8 cellular contexts compared by ENCODE assay signal in genomic region chr10:119595134-119595714, GRCh38. TPM values are rescaled to one million over a fixed set of nuclear protein-coding genes. Genes with fewer than 3 reads are reported as not detected.
DNase-seq lines count a peak whose midpoint lies in the region; ATAC-seq and TF ChIP-seq lines count a peak whose summit lies in the region.

No MANE protein-coding gene starts in this region.

- H3K9me3 Mint-ChIP-seq in activated naive CD4-positive, alpha-beta T cell treated with anti-CD3 and anti-CD28 coated beads, Interleukin-2, amount 50 U/mL, for 24 hours, result no peaks in the 10 kb centered on the region
- H3K9me3 Mint-ChIP-seq in activated naive CD8-positive, alpha-beta T cell (ENCODE audit: low read depth), result no peaks in the 10 kb centered on the region

- ATAC-seq in thoracic aorta (ENCODE audit: insufficient number of reproducible peaks, low FRiP score, low read depth) (no peak), GM21786 (IDR thresholded peaks at IDR 0.05; ENCODE audit: unreplicated experiment) (no peak)

- H3K4me1 Mint-ChIP-seq in activated naive CD4-positive, alpha-beta T cell treated with anti-CD3 and anti-CD28 coated beads, Interleukin-2, amount 50 U/mL, for 24 hours, result peaks cover 54% of the 10 kb centered on the region
- H3K4me1 Mint-ChIP-seq in activated naive CD8-positive, alpha-beta T cell (ENCODE audit: low read depth), result peaks cover 56% of the 10 kb centered on the region

- peak overlapping the region in 1 of 2 donors; percentile 98 for H3K27ac ChIP-seq in thoracic aorta

- TF ChIP-seq CTCF in thoracic aorta (IDR thresholded peaks at IDR 0.05), result no peak

- peak overlapping the region; percentile 93 for H3K4me3 Mint-ChIP-seq in activated naive CD4-positive, alpha-beta T cell treated with anti-CD3 and anti-CD28 coated beads, Interleukin-2, amount 50 U/mL, for 24 hours
- peak overlapping the region; percentile 99 for H3K4me3 Mint-ChIP-seq in activated naive CD8-positive, alpha-beta T cell

- no peak for DNase-seq in activated naive CD4-positive, alpha-beta T cell (lab: John Stamatoyannopoulos, UW)
- peak; percentile 67 for DNase-seq in iris pigment epithelial cell (ENCODE audit: low read depth)
- no peak for DNase-seq in thoracic aorta (ENCODE audit: low spot score)
- DNase-seq in activated CD8-positive, alpha-beta memory T cell treated with anti-CD3 and anti-CD28 coated beads for 24 hours, result no peak
- DNase-seq in NCI-H1930 (lab: John Stamatoyannopoulos, UW), result no peak

- no peaks in the 10 kb centered on the region for H3K9me3 ChIP-seq in thoracic aorta

- H3K27me3 Mint-ChIP-seq in activated naive CD4-positive, alpha-beta T cell treated with anti-CD3 and anti-CD28 coated beads, Interleukin-2, amount 50 U/mL, for 24 hours, result no peaks in the 10 kb centered on the region
- no peaks in the 10 kb centered on the region for H3K27me3 Mint-ChIP-seq in activated naive CD8-positive, alpha-beta T cell

- H3K27me3 ChIP-seq in thoracic aorta (replicated peaks; ENCODE audit: insufficient read depth), result no peaks in the 10 kb centered on the region

- peak overlapping the region; percentile 98 for H3K27ac Mint-ChIP-seq in activated naive CD4-positive, alpha-beta T cell treated with anti-CD3 and anti-CD28 coated beads, Interleukin-2, amount 50 U/mL, for 24 hours
- H3K27ac Mint-ChIP-seq in activated naive CD8-positive, alpha-beta T cell, result peak overlapping the region; percentile 98

- H3K36me3 ChIP-seq in thoracic aorta, result no peaks in the 10 kb centered on the region

- H3K4me3 ChIP-seq in thoracic aorta, result peak overlapping the region; percentile 92

- peaks cover 16% of the 10 kb centered on the region for H3K36me3 Mint-ChIP-seq in activated naive CD4-positive, alpha-beta T cell treated with anti-CD3 and anti-CD28 coated beads, Interleukin-2, amount 50 U/mL, for 24 hours
- peaks cover 13% of the 10 kb centered on the region for H3K36me3 Mint-ChIP-seq in activated naive CD8-positive, alpha-beta T cell

- H3K4me1 ChIP-seq in thoracic aorta (ENCODE audit: control insufficient read depth in 1 of 2, low read depth in 2 of 2), result peaks cover 23 to 43% of the 10 kb centered on the region in 2 donors

RNA-seq across cellular contexts. Expression of gene TIAL1, which starts 1.5 kb away (rescaled TPM):
- total RNA-seq in thoracic aorta, result 10 to 100 TPM; 72.4 to 79.5 TPM

RNA-seq across cellular contexts. Expression of gene RGS10, which starts 52.7 kb away (rescaled TPM):
- 10 to 100 TPM; 33.2 to 37.1 TPM for total RNA-seq in thoracic aorta

RNA-seq across cellular contexts. Expression of gene BAG3, which starts 56.0 kb away (rescaled TPM):
- 10 to 100 TPM; 48.9 to 87.6 TPM for total RNA-seq in thoracic aorta
